Comparison of ENCODE assay signal across 9 cellular contexts in the genomic region with DNA sequence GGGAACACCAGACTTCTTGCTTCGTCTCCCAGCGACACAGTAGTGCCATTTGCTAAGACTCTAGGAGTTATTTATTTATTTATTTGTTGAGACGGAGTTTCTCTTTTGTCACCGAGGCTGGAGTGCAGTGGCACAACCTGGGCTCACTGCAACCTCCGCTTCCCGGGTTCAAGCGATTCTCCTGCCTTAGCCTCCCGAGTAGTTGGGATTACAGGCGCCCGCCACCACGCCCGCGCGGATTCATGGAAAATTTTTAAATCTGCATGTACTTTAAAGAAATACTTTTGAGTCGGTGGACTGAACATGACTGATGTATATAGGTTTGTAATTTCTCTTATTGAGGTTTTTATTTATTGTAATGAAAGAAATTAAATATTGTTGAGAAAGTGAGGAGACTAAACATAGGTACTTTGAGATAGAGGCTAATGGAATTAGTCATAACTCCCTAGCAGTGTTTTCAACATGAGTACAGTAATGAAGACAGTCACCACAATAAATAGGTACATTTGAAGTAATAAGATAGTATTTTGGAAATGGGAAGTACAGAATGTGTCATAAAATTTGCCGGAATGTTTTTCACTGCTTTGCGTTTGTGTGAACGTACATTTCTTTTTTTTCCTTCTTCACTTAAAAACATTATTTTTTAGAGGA. TPM values are rescaled to one million over a fixed set of nuclear protein-coding genes. Genes with fewer than 3 reads are reported as not detected.
DNase-seq lines count a peak whose midpoint lies in the region; ATAC-seq, FAIRE-seq and TF ChIP-seq lines count a peak whose summit lies in the region.
"Had no signal": no experiment of that assay in that cellular context is flagged by ENCODE, and none has a peak within 500 bp of the region (broad histone marks: within the 10 kb centered on the region; RNA-seq: fewer than 3 reads in every experiment).

No MANE protein-coding gene starts in this region.

- intact Hi-C loops in K562 (cut with micrococcal nuclease), result no loop called here

- peaks cover 22% of the 10 kb centered on the region; the same call in 2 of the 3 replicates for H3K36me3 ChIP-seq in K562 (ENCODE audit: control insufficient read depth, insufficient read depth, low read length)

- in situ Hi-C loops in K562 (cut with MboI), result no loop called here

- peak overlapping the region; percentile 67 for H3K27ac Mint-ChIP-seq in memory B cell

- 15% methylated on average over 18 of the region's 18 CpGs for WGBS in K562 (ENCODE audit: insufficient coverage, low coverage, missing lambda C conversion rate)

- peaks cover 4 to 6% of the 10 kb centered on the region in 2 experiments; a peak in 3 of 5 replicates for H3K4me1 ChIP-seq in K562 (replicated peaks in 1 of 2; ENCODE audit: control insufficient read depth in 2 of 2, insufficient read depth in 2 of 2, low read length in 2 of 2)

- no peak for TF ChIP-seq CTCF in 22Rv1 (IDR thresholded peaks at IDR 0.05)
- no peak for TF ChIP-seq CTCF in HFF-Myc (IDR thresholded peaks at IDR 0.05; ENCODE audit: low read depth, low read length, missing control alignments)
- TF ChIP-seq CTCF in K562 (IDR thresholded peaks at IDR 0.05 in 2 of 3, conservative IDR thresholded peaks at IDR 0.05 in 1 of 3; ENCODE audit: insufficient read depth in 2 of 3, low read depth in 1 of 3, low read length in 3 of 3), result no peak

- peaks cover 6% of the 10 kb centered on the region for H3K36me3 Mint-ChIP-seq in memory B cell

- H3K4me3 Mint-ChIP-seq in memory B cell, result peak overlapping the region; percentile 97

- POLR2A ChIA-PET in K562 (lab: Yijun Ruan, JAX), result interaction anchor here (0.9 to 1.8 kb wide), 4 partner anchors 11 to 94 kb away, joined by 3 to 10 read pairs (median 5); no protein-coding TSS in a partner anchor

- H3K27ac ChIP-seq in 22Rv1 (peak overlapping the region; percentile 52; the same call in 1 of the 2 replicates), K562 (ENCODE audit: extremely low read depth, low read depth, low read length) (peak overlapping the region; percentile 93)

- peak overlapping the region; percentile 91 to 95 for H3K9ac ChIP-seq in K562 (ENCODE audit: insufficient read depth in 1 of 2, low read depth in 2 of 2, low read length in 2 of 2)

- no peaks in the 10 kb centered on the region for H3K27me3 Mint-ChIP-seq in memory B cell

- no peak for TF ChIP-seq RAD21 in K562 (CRISPR knock-in tag; conservative IDR thresholded peaks at IDR 0.05 in 1 of 2, IDR thresholded peaks at IDR 0.05 in 1 of 2)

- H4K20me1 ChIP-seq in K562 (replicated peaks; ENCODE audit: control insufficient read depth, insufficient read depth, low read length), result no peaks in the 10 kb centered on the region

- H3K27me3 ChIP-seq in K562 (ENCODE audit: control insufficient read depth in 2 of 2, insufficient read depth in 2 of 2, low read length in 2 of 2), result no peaks in the 10 kb centered on the region

- peak overlapping the region; percentile 96 for H2AFZ ChIP-seq in K562 (ENCODE audit: low read depth, low read length)

- FAIRE-seq in K562 (lab: Jason Lieb, UNC), result no peak
- FAIRE-seq: endometrium had no signal

- CTCF ChIA-PET in K562 (lab: Yijun Ruan, JAX; ENCODE audit: low intra/inter-chr PET ratio), result no interaction called here

- H3K79me2 ChIP-seq in K562 (ENCODE audit: control insufficient read depth, insufficient read depth, low read length), result peaks cover 60% of the 10 kb centered on the region

- H3K4me2 ChIP-seq in K562 (ENCODE audit: insufficient read depth, low read length), result peak overlapping the region; percentile 99

- no peak for TF ChIP-seq POLR2A in K562 (conservative IDR thresholded peaks at IDR 0.05)

- H3K9me3 ChIP-seq in K562 (replicated peaks; ENCODE audit: control insufficient read depth, insufficient read depth, low read depth, low read length), result no peaks in the 10 kb centered on the region; the same call in 1 of the 2 replicates

- H3K9me3 Mint-ChIP-seq in memory B cell, result peaks cover 2% of the 10 kb centered on the region

- BruUV-seq in K562 (replicated peaks; lab: Mats Ljungman, UMichigan), result no TSS peak

- DNase-seq in HFF-Myc (ENCODE audit: extremely low read depth, low read depth) (no peak), K562 (ENCODE audit: extremely low read depth in 1 of 4, low spot score in 3 of 4) (no peak), memory B cell (ENCODE audit: low spot score in 2 of 2) (no peak), NCI-H2107 (lab: John Stamatoyannopoulos, UW) (no peak), germinal center (ENCODE audit: low spot score) (no peak), NCI-H128 (lab: John Stamatoyannopoulos, UW; ENCODE audit: unreplicated experiment) (no peak)

- ATAC-seq in K562, result no peak
- ATAC-seq in memory B cell (ENCODE audit: low read depth), result no peak
- ATAC-seq in GM19455 (IDR thresholded peaks at IDR 0.05; ENCODE audit: unreplicated experiment), result no peak

- H3K4me3 ChIP-seq in HFF-Myc (replicated peaks; ENCODE audit: low read depth, low read length) (peak overlapping the region; percentile 96), K562 (peak overlapping the region; percentile 88)

- no peak for TF ChIP-seq EP300 in K562 (IDR thresholded peaks at IDR 0.05; ENCODE audit: low read length)

- H3K4me1 Mint-ChIP-seq in memory B cell, result peaks cover 18% of the 10 kb centered on the region

- peaks cover 5% of the 10 kb centered on the region for H3K9me1 ChIP-seq in K562 (ENCODE audit: control insufficient read depth, insufficient read depth, low read length)

TF ChIP-seq in K562, 482 proteins besides CTCF, POLR2A, EP300 and RAD21:
- TF ChIP-seq RFX1 (IDR thresholded peaks at IDR 0.05) (peak; percentile 31), TRIM24 (IDR thresholded peaks at IDR 0.05) (0 out of 4 replicates have a peak, but pooled peaks of 1 of the 2 experiments have one; percentile 19), PPARD (CRISPR knock-in tag; IDR thresholded peaks at IDR 0.05) (no peak)

RNA-seq across cellular contexts. Expression of gene MTX2, which starts 1.0 kb away (rescaled TPM):
- total RNA-seq in K562 (2011; cell fraction: chromatin; rRNA removed; ENCODE audit: low replicate concordance), result 13.1 and 25.8 TPM in 2 replicates
- total RNA-seq in K562 (2011; cell fraction: nucleolus; rRNA removed), result 18.2 and 20.7 TPM in 2 replicates
- 22.4 and 22.6 TPM in 2 replicates for total RNA-seq in K562 (2011; cell fraction: nucleoplasm; rRNA removed)
- 79.7 and 197 TPM in 2 replicates for total RNA-seq in K562 (2014; rRNA removed)
- 88.4 and 99.1 TPM in 2 replicates for total RNA-seq in K562 (2014; rRNA removed; fragmentation: Illumina TruSeq; extraction: Trizol)
- 81.0 and 88.0 TPM in 2 replicates for total RNA-seq in K562 (2015; rRNA removed; fragmentation: Illumina TruSeq; extraction: Trizol)
- 70.2 and 70.4 TPM in 2 replicates for total RNA-seq in K562 (2021)
- polyA plus RNA-seq in K562 (2011; rRNA removed), result 147 and 160 TPM in 2 replicates
- 37.7 and 80.5 TPM in 2 replicates for polyA plus RNA-seq in K562 (2011; cell fraction: cytosol; rRNA removed)
- polyA plus RNA-seq in K562 (2011; cell fraction: nucleus; rRNA removed), result 30.9 and 63.2 TPM in 2 replicates
- polyA plus RNA-seq in K562 (2012), result 81.2 and 106 TPM in 2 replicates
- 170 and 183 TPM in 2 replicates for polyA plus RNA-seq in K562 (2014; fragmentation: Illumina TruSeq; extraction: Trizol)
- 10 to 100 TPM; 38.1 to 60.3 TPM for polyA plus RNA-seq in K562 (2014; fragmentation: Nextera tagmentation; extraction: Ambion mirVana)
- polyA plus RNA-seq in K562 (2014; rRNA removed), result 128 and 146 TPM in 2 replicates
- 70.9 and 88.0 TPM in 2 replicates for polyA minus RNA-seq in K562 (2011; rRNA and poly(A)+ RNA removed)
- 22.1 and 25.0 TPM in 2 replicates for polyA minus RNA-seq in K562 (2011; cell fraction: cytosol; rRNA and poly(A)+ RNA removed)
- polyA minus RNA-seq in K562 (2011; cell fraction: nucleus; rRNA and poly(A)+ RNA removed), result 16.6 and 31.0 TPM in 2 replicates
